Comparison of ENCODE assay signal across 8 cellular contexts in genomic region chr2:207073791-207074678, GRCh38.
DNase-seq lines count a peak whose midpoint lies in the region; ATAC-seq and TF ChIP-seq lines count a peak whose summit lies in the region.

No MANE protein-coding gene starts in this region.

- no peak overlapping the region for H3K9ac ChIP-seq in HUES64 (ENCODE audit: low read depth, low read length)

- H3K27me3 ChIP-seq in HUES64 (ENCODE audit: insufficient read depth, low read length) (no peaks in the 10 kb centered on the region), breast epithelium (no peaks in the 10 kb centered on the region)

- intact Hi-C loops in left ventricle myocardium superior (cut with micrococcal nuclease) (no loop called here), breast epithelium (cut with DNase I; ENCODE audit: low total_unique reads) (no loop called here)

- 73% methylated on average over 12 of the region's 12 CpGs for WGBS in HUES64

- ATAC-seq in left ventricle myocardium superior (peak; percentile 72), esophagus mucosa (no peak), omental fat pad (ENCODE audit: low FRiP score) (no peak)

- H3K4me1 ChIP-seq in HUES64 (ENCODE audit: insufficient read depth, low read length) (peaks cover 33% of the 10 kb centered on the region), breast epithelium (no peaks in the 10 kb centered on the region)

- H3K27ac ChIP-seq in HUES64 (ENCODE audit: low read depth, low read length): 0 out of 2 replicates have a peak overlapping the region, but pooled peaks have one; percentile 13
- H3K27ac ChIP-seq in breast epithelium: peak overlapping the region in 1 of 2 donors; percentile 36

- DNase-seq in GDM1 (lab: John Stamatoyannopoulos, UW): peak; percentile 38
- DNase-seq in activated T-cell treated with anti-CD3 and anti-CD28 coated beads for 24 hours (ENCODE audit: low read depth): peak; percentile 33
- peak; percentile 43 for DNase-seq in left ventricle myocardium superior
- DNase-seq in stimulated activated CD4-positive, alpha-beta T cell treated with anti-CD3 and anti-CD28 coated beads, Interleukin-4, amount 100 ng/mL, for 24 hours: peak; percentile 41
- no peak for DNase-seq in breast epithelium (ENCODE audit: low spot score in 2 of 2)
- DNase-seq in omental fat pad (ENCODE audit: low spot score): no peak

- H3K4me3 ChIP-seq in HUES64 (ENCODE audit: low read length): no peak overlapping the region
- H3K4me3 ChIP-seq in breast epithelium: no peak overlapping the region

- TF ChIP-seq POLR2A in breast epithelium (IDR thresholded peaks at IDR 0.05): no peak

- H3K9me3 ChIP-seq in HUES64 (ENCODE audit: insufficient read depth, low read depth, low read length) (no peaks in the 10 kb centered on the region), breast epithelium (no peaks in the 10 kb centered on the region)

- TF ChIP-seq CTCF in breast epithelium (IDR thresholded peaks at IDR 0.05) (no peak), omental fat pad (IDR thresholded peaks at IDR 0.05) (no peak)

- H3K36me3 ChIP-seq in HUES64 (ENCODE audit: insufficient read depth, low read length) (peaks cover under 1% of the 10 kb centered on the region; the same call in 1 of the 2 replicates), breast epithelium (no peaks in the 10 kb centered on the region)

Comparison
In these comparisons a context has a peak if more than half of its experiments do, and no peak if none do; other contexts are left out.
1. DNase-seq: peak in GDM1 (single experiment), activated T-cell treated with anti-CD3 and anti-CD28 coated beads for 24 hours (single experiment), left ventricle myocardium superior (single experiment) and stimulated activated CD4-positive, alpha-beta T cell treated with anti-CD3 and anti-CD28 coated beads, Interleukin-4, amount 100 ng/mL, for 24 hours (single experiment); none in breast epithelium (0 of 2) and omental fat pad (single experiment).